Comparison of ENCODE assay signal across 1 cellular context in genomic region chr6:95095855-95096254, GRCh38.
TF ChIP-seq lines count a peak whose summit lies in the region.

No MANE protein-coding gene starts in this region.

TF ChIP-seq in liver, 16 proteins besides CTCF, POLR2A, EP300 and RAD21 (continued from another document):
- no peak for TF ChIP-seq ATF3 (IDR thresholded peaks at IDR 0.05)
- TF ChIP-seq FOXA2 (IDR thresholded peaks at IDR 0.05): peak; percentile 69
- no peak for TF ChIP-seq NR2F2 (IDR thresholded peaks at IDR 0.05)
- TF ChIP-seq FOXA1 (IDR thresholded peaks at IDR 0.05): peak; percentile 67
- TF ChIP-seq SP1 (IDR thresholded peaks at IDR 0.05): peak; percentile 32
- no peak for TF ChIP-seq TAF1 (conservative IDR thresholded peaks at IDR 0.05)
